ENCODE assay signal across 8 cellular contexts in genomic region chrX:154548028-154548316, GRCh38. TPM values are rescaled to one million over a fixed set of nuclear protein-coding genes. Genes with fewer than 3 reads are reported as not detected.
DNase-seq lines count a peak whose midpoint lies in the region; ATAC-seq, FAIRE-seq and TF ChIP-seq lines count a peak whose summit lies in the region.

No MANE protein-coding gene starts in this region.

- TF ChIP-seq POLR2A in transverse colon (IDR thresholded peaks at IDR 0.05), result no peak

- H3K27me3 ChIP-seq in liver (ENCODE audit: control insufficient read depth in 4 of 4, insufficient read depth in 4 of 4, low read length in 3 of 4), result no peaks in the 10 kb centered on the region
- H3K27me3 ChIP-seq in transverse colon, result no peaks in the 10 kb centered on the region

- ATAC-seq in GM18519 (IDR thresholded peaks at IDR 0.05; ENCODE audit: low FRiP score, unreplicated experiment), result no peak
- ATAC-seq in GM21526 (IDR thresholded peaks at IDR 0.05; ENCODE audit: low FRiP score, unreplicated experiment), result no peak

- intact Hi-C loops in activated naive CD4-positive, alpha-beta T cell treated with anti-CD3 and anti-CD28 coated beads for 36 hours (cut with micrococcal nuclease), result no loop called here
- intact Hi-C loops in transverse colon (cut with DNase I; ENCODE audit: low total_unique reads), result no loop called here

- H3K9me3 ChIP-seq in liver (ENCODE audit: control insufficient read depth in 4 of 4, low read length in 3 of 4) (no peaks in the 10 kb centered on the region), transverse colon (no peaks in the 10 kb centered on the region)

- H3K4me3 Mint-ChIP-seq in activated naive CD4-positive, alpha-beta T cell treated with anti-CD3 and anti-CD28 coated beads for 36 hours, result peak overlapping the region; percentile 97

- no peak for TF ChIP-seq RAD21 in liver (IDR thresholded peaks at IDR 0.05)

- WGBS in liver, result under 1% methylated on average over 9 of the region's 9 CpGs
- 55% methylated on average over 9 of the region's 9 CpGs; no CpG with 5 or more reads in 1 of the 2 donors for WGBS in transverse colon (ENCODE audit: low coverage in 1 of 2), 2 donors

- H3K27me3 Mint-ChIP-seq in activated naive CD4-positive, alpha-beta T cell treated with anti-CD3 and anti-CD28 coated beads for 36 hours (ENCODE audit: low read depth), result no peaks in the 10 kb centered on the region

- peaks cover 7% of the 10 kb centered on the region for H3K36me3 Mint-ChIP-seq in activated naive CD4-positive, alpha-beta T cell treated with anti-CD3 and anti-CD28 coated beads for 36 hours (ENCODE audit: low read depth)

- H3K27ac ChIP-seq in angular gyrus (ENCODE audit: low read depth, low read length) (peak overlapping the region; percentile 52), liver (ENCODE audit: low read depth in 1 of 2, low read length in 2 of 2) (peak overlapping the region; percentile 79 to 83), transverse colon (peak overlapping the region; percentile 88 to 95 (median 92))

- H3K4me1 ChIP-seq in liver (ENCODE audit: control insufficient read depth in 4 of 4, insufficient read depth in 4 of 4, low read length in 3 of 4) (peaks cover 1 to 30% (median 20%) of the 10 kb centered on the region in 4 donors), transverse colon (peaks cover 0 to 25% (median 7%) of the 10 kb centered on the region in 4 donors)

- H3K9ac ChIP-seq in liver (ENCODE audit: low read depth in 1 of 2, low read length in 2 of 2), result peak overlapping the region; percentile 11 to 77

- TF ChIP-seq CTCF in liver (IDR thresholded peaks at IDR 0.05; ENCODE audit: low read depth, low read length, missing input control) (no peak), transverse colon (IDR thresholded peaks at IDR 0.05) (no peak)

- H3K36me3 ChIP-seq in liver (ENCODE audit: control insufficient read depth in 4 of 4, insufficient read depth in 3 of 4, low read depth in 1 of 4, low read length in 3 of 4), result peaks cover 1 to 4% (median 3%) of the 10 kb centered on the region in 4 donors
- no peaks in the 10 kb centered on the region for H3K36me3 ChIP-seq in transverse colon

- H3K9me3 Mint-ChIP-seq in activated naive CD4-positive, alpha-beta T cell treated with anti-CD3 and anti-CD28 coated beads for 36 hours, result no peaks in the 10 kb centered on the region

- H3K4me1 Mint-ChIP-seq in activated naive CD4-positive, alpha-beta T cell treated with anti-CD3 and anti-CD28 coated beads for 36 hours (ENCODE audit: low read depth), result peaks cover 59% of the 10 kb centered on the region

- H3K27ac Mint-ChIP-seq in activated naive CD4-positive, alpha-beta T cell treated with anti-CD3 and anti-CD28 coated beads for 36 hours, result peak overlapping the region; percentile 96

- no peak for DNase-seq in activated naive CD4-positive, alpha-beta T cell treated with anti-CD3 and anti-CD28 coated beads for 36 hours
- DNase-seq in activated naive CD4-positive, alpha-beta T cell (lab: John Stamatoyannopoulos, UW), result no peak
- DNase-seq in transverse colon (no peak), urothelium cell line (ENCODE audit: low spot score) (no peak)

- no peak for TF ChIP-seq EP300 in transverse colon (IDR thresholded peaks at IDR 0.05; ENCODE audit: low read depth)

- in situ Hi-C loops in transverse colon (cut with MboI; ENCODE audit: low pct_ligation_motif_present in 1 of 4, low pct_unique_long_range_greater_than_20kb in 1 of 4, low sequenced_read_pairs in 3 of 4), result loop anchor here in 3 of 4 donors (25.0 kb wide), 3 partner anchors 136 to 1586 kb away; partner anchors contain the start of genes DNASE1L1 (in 3 of the 3), TAFAZZIN (in 3 of the 3), HCFC1 (in 1 of the 3) and TMEM187 (in 1 of the 3)

- CTCF ChIA-PET in activated naive CD4-positive, alpha-beta T cell treated with anti-CD3 and anti-CD28 coated beads for 36 hours (lab: Charles Lee), result no interaction called here

- H3K4me3 ChIP-seq in liver (ENCODE audit: low read depth in 1 of 3, low read length in 3 of 3) (peak overlapping the region; percentile 59 to 86 (median 81)), transverse colon (peak overlapping the region; percentile 37 to 73 (median 59))

- no peak for FAIRE-seq in urothelium cell line (lab: Jason Lieb, UNC)

TF ChIP-seq in liver, 16 proteins besides CTCF, POLR2A, EP300 and RAD21:
- TF ChIP-seq JUND (IDR thresholded peaks at IDR 0.05), result no peak
- no peak for TF ChIP-seq FOXA2 (IDR thresholded peaks at IDR 0.05)
- no peak for TF ChIP-seq TAF1 (conservative IDR thresholded peaks at IDR 0.05)
- TF ChIP-seq SP1 (IDR thresholded peaks at IDR 0.05), result no peak
- no peak for TF ChIP-seq FOXA1 (IDR thresholded peaks at IDR 0.05)
- no peak for TF ChIP-seq EGR1 (IDR thresholded peaks at IDR 0.05; ENCODE audit: low read depth in 2 of 2)
- no peak for TF ChIP-seq RXRA (IDR thresholded peaks at IDR 0.05)
- no peak for TF ChIP-seq HNF4A (conservative IDR thresholded peaks at IDR 0.05)
- TF ChIP-seq MAX (IDR thresholded peaks at IDR 0.05), result no peak
- TF ChIP-seq YY1 (IDR thresholded peaks at IDR 0.05), result no peak
- no peak for TF ChIP-seq GABPA (IDR thresholded peaks at IDR 0.05 in 1 of 2, conservative IDR thresholded peaks at IDR 0.05 in 1 of 2)
TF ChIP-seq in liver: peak in this region for 0.

RNA-seq across cellular contexts. Expression of gene IKBKG, which starts 0.6 kb away (rescaled TPM):
- total RNA-seq in activated naive CD4-positive, alpha-beta T cell treated with anti-CD3 and anti-CD28 coated beads for 36 hours, result 10 to 100 TPM; 42.2 to 42.6 TPM
- total RNA-seq in liver, result 10 to 100 TPM; 17.1 to 46.0 TPM
- 10 to 100 TPM; 26.0 to 74.1 TPM for polyA plus RNA-seq in liver
- total RNA-seq in transverse colon, result 10 to 100 TPM; 12.2 to 61.1 (median 25.1) TPM

RNA-seq across cellular contexts. Expression of gene G6PD, which starts 1.3 kb away (rescaled TPM):
- total RNA-seq in activated naive CD4-positive, alpha-beta T cell treated with anti-CD3 and anti-CD28 coated beads for 36 hours, result 10 to 100 TPM; 63.7 to 64.4 TPM
- total RNA-seq in liver (10 to 100 TPM in 1 of 2 donors, 1 to 10 TPM in 1; 6.9 to 23.6 TPM), transverse colon (10 to 100 TPM in 3 of 4 donors, 1 to 10 TPM in 1; 7.4 to 24.4 (median 19.3) TPM)
- polyA plus RNA-seq in liver, result 1 to 10 TPM; 1.9 to 4.0 TPM

RNA-seq across cellular contexts. Expression of gene FAM3A, which starts 31.9 kb away (rescaled TPM):
- 10 to 100 TPM; 17.8 to 21.4 TPM for total RNA-seq in activated naive CD4-positive, alpha-beta T cell treated with anti-CD3 and anti-CD28 coated beads for 36 hours
- 10 to 100 TPM; 11.6 to 33.5 TPM for total RNA-seq in liver
- 10 to 100 TPM; 35.0 to 36.3 TPM for polyA plus RNA-seq in liver
- total RNA-seq in transverse colon, result 100 to 1,000 TPM in 1 of 4 donors, 10 to 100 TPM in 3; 62.7 to 112 (median 72.5) TPM

RNA-seq across cellular contexts. Expression of gene CTAG1A, which starts 37.0 kb away (rescaled TPM):
- total RNA-seq in activated naive CD4-positive, alpha-beta T cell treated with anti-CD3 and anti-CD28 coated beads for 36 hours, result not detected
- total RNA-seq in liver, result not detected
- polyA plus RNA-seq in liver, result not detected
- not detected for total RNA-seq in transverse colon

RNA-seq across cellular contexts. Expression of gene SLC10A3, which starts 57.5 kb away (rescaled TPM):
- total RNA-seq in activated naive CD4-positive, alpha-beta T cell treated with anti-CD3 and anti-CD28 coated beads for 36 hours, result 1 to 10 TPM; 6.7 to 6.9 TPM
- total RNA-seq in liver (1 to 10 TPM; 3.5 to 5.6 TPM), transverse colon (100 to 1,000 TPM in 1 of 4 donors, 10 to 100 TPM in 3; 26.7 to 117 (median 34.4) TPM)
- 1 to 10 TPM; 3.2 to 5.4 TPM for polyA plus RNA-seq in liver
